In genomic region chr11:69922015-69922595, GRCh38 we compare ENCODE assay signal across 1 cellular context.
TF ChIP-seq lines count a peak whose summit lies in the region.

No MANE protein-coding gene starts in this region.

TF ChIP-seq in GM23338, 12 proteins besides CTCF, POLR2A, EP300 and RAD21 (continued from another document):
- TF ChIP-seq REST (IDR thresholded peaks at IDR 0.05; ENCODE audit: unreplicated experiment) = no peak
- no peak for TF ChIP-seq EZH2 (IDR thresholded peaks at IDR 0.05; ENCODE audit: low read depth, unreplicated experiment)
- TF ChIP-seq ZNF114 (CRISPR knock-in tag; IDR thresholded peaks at IDR 0.05) = no peak
- TF ChIP-seq ZNF462 (CRISPR knock-in tag; IDR thresholded peaks at IDR 0.05) = no peak
- TF ChIP-seq CREB1 (CRISPR knock-in tag; IDR thresholded peaks at IDR 0.05; ENCODE audit: low read depth) = no peak
- no peak for TF ChIP-seq JUNB (IDR thresholded peaks at IDR 0.05; ENCODE audit: unreplicated experiment)
